8 cellular contexts compared by ENCODE assay signal in genomic region chr17:43360376-43360738, GRCh38. TPM values are rescaled to one million over a fixed set of nuclear protein-coding genes. Genes with fewer than 3 reads are reported as not detected.
A peak's percentile ranks its signal among the peaks of the same experiment; 100 is the strongest.
DNase-seq lines count a peak whose midpoint lies in the region; ATAC-seq and TF ChIP-seq lines count a peak whose summit lies in the region.

No MANE protein-coding gene starts in this region.

- no peak for TF ChIP-seq CTCF in GM06990 (IDR thresholded peaks at IDR 0.05; ENCODE audit: insufficient read depth, low read length, poor library complexity, severe bottlenecking)

- no peaks in the 10 kb centered on the region for H3K36me3 ChIP-seq in GM06990 (ENCODE audit: control insufficient read depth, insufficient read depth, low read length)

- peaks cover 29% of the 10 kb centered on the region for H3K4me1 Mint-ChIP-seq in activated CD4-positive, alpha-beta memory T cell treated with anti-CD3 and anti-CD28 coated beads for 36 hours (ENCODE audit: low read depth)
- peaks cover 22 to 59% of the 10 kb centered on the region in 2 donors for H3K4me1 Mint-ChIP-seq in stimulated activated naive B cell treated with anti-CD40 and anti-IgM and Interleukin-4, amounts not matched to agents 10 μg/mL and 1 μg/mL and 100 μg/mL, for 72 hours

- peaks cover 12% of the 10 kb centered on the region for H3K36me3 Mint-ChIP-seq in activated CD4-positive, alpha-beta memory T cell treated with anti-CD3 and anti-CD28 coated beads for 36 hours
- peaks cover 5 to 13% of the 10 kb centered on the region in 2 donors for H3K36me3 Mint-ChIP-seq in stimulated activated naive B cell treated with anti-CD40 and anti-IgM and Interleukin-4, amounts not matched to agents 10 μg/mL and 1 μg/mL and 100 μg/mL, for 72 hours

- H3K4me3 Mint-ChIP-seq in activated CD4-positive, alpha-beta memory T cell treated with anti-CD3 and anti-CD28 coated beads for 36 hours = peak overlapping the region; percentile 86
- H3K4me3 Mint-ChIP-seq in stimulated activated naive B cell treated with anti-CD40 and anti-IgM and Interleukin-4, amounts not matched to agents 10 μg/mL and 1 μg/mL and 100 μg/mL, for 72 hours = peak overlapping the region; percentile 84 to 89

- peak overlapping the region; percentile 99 for H3K27ac Mint-ChIP-seq in activated CD4-positive, alpha-beta memory T cell treated with anti-CD3 and anti-CD28 coated beads for 36 hours
- H3K27ac Mint-ChIP-seq in stimulated activated naive B cell treated with anti-CD40 and anti-IgM and Interleukin-4, amounts not matched to agents 10 μg/mL and 1 μg/mL and 100 μg/mL, for 72 hours = peak overlapping the region; percentile 100

- ATAC-seq in HG02870 (IDR thresholded peaks at IDR 0.05; ENCODE audit: unreplicated experiment) = peak; percentile 18
- peak; percentile 53 to 54 for ATAC-seq in stimulated activated naive B cell treated with anti-CD40 and anti-IgM and Interleukin-4, amounts not matched to agents 10 μg/mL and 1 μg/mL and 100 μg/mL, for 72 hours (replicated peaks)

- intact Hi-C loops in activated CD4-positive, alpha-beta memory T cell treated with anti-CD3 and anti-CD28 coated beads for 36 hours (cut with micrococcal nuclease) = loop anchor here (1.0 to 2.0 kb wide), 5 partner anchors 8 to 190 kb away; partner anchors contain the start of gene NBR1

- H3K27me3 ChIP-seq in GM06990 (replicated peaks; ENCODE audit: control insufficient read depth, insufficient read depth, low read length) = no peaks in the 10 kb centered on the region

- peak; percentile 76 for DNase-seq in GM06990 (ENCODE audit: extremely low read depth, insufficient read length)
- peak; percentile 74 for DNase-seq in NCI-H510A treated with DMSO at 0.1 percent for 48 hours (lab: John Stamatoyannopoulos, UW)
- peak; percentile 88 for DNase-seq in activated CD4-positive, alpha-beta memory T cell treated with anti-CD3 and anti-CD28 coated beads for 36 hours
- peak; percentile 68 for DNase-seq in effector CD8-positive, alpha-beta T cell (lab: John Stamatoyannopoulos, UW)
- peak; percentile 29 for DNase-seq in mucosa of gallbladder (ENCODE audit: low spot score)
- DNase-seq in stimulated activated naive B cell treated with anti-CD40 and anti-IgM and Interleukin-4, amounts not matched to agents 10 μg/mL and 1 μg/mL and 100 μg/mL, for 72 hours = no peak
- DNase-seq in middle frontal gyrus (ENCODE audit: extremely low spot score, low spot score) = no peak

- H3K27me3 Mint-ChIP-seq in activated CD4-positive, alpha-beta memory T cell treated with anti-CD3 and anti-CD28 coated beads for 36 hours = peaks cover 11% of the 10 kb centered on the region
- H3K27me3 Mint-ChIP-seq in stimulated activated naive B cell treated with anti-CD40 and anti-IgM and Interleukin-4, amounts not matched to agents 10 μg/mL and 1 μg/mL and 100 μg/mL, for 72 hours = peaks cover 6% of the 10 kb centered on the region in 2 donors

- CTCF ChIA-PET in activated CD4-positive, alpha-beta memory T cell treated with anti-CD3 and anti-CD28 coated beads for 36 hours (lab: Charles Lee) = interaction anchor here (1.2 to 2.8 kb wide), 7 partner anchors 18 to 123 kb away, joined by 3 to 14 read pairs (median 9); partner anchors contain the start of gene DHX8

- H3K4me3 ChIP-seq in GM06990 (replicated peaks; ENCODE audit: low read depth, low read length) = peak overlapping the region; percentile 59

- peaks cover 4% of the 10 kb centered on the region for H3K9me3 Mint-ChIP-seq in activated CD4-positive, alpha-beta memory T cell treated with anti-CD3 and anti-CD28 coated beads for 36 hours
- peaks cover 0 to 1% of the 10 kb centered on the region in 2 donors for H3K9me3 Mint-ChIP-seq in stimulated activated naive B cell treated with anti-CD40 and anti-IgM and Interleukin-4, amounts not matched to agents 10 μg/mL and 1 μg/mL and 100 μg/mL, for 72 hours

- POLR2A ChIA-PET in activated CD4-positive, alpha-beta memory T cell treated with anti-CD3 and anti-CD28 coated beads for 36 hours (lab: Charles Lee) = interaction anchor here (0.5 to 7.2 kb wide), 27 partner anchors 8 to 419 kb away, joined by 3 to 126 read pairs (median 5); partner anchors contain the start of genes ARL4D, DHX8, DUSP3 and NBR1

RNA-seq across cellular contexts. Expression of gene ARL4D, which starts 38.4 kb away (rescaled TPM):
- total RNA-seq in activated CD4-positive, alpha-beta memory T cell treated with anti-CD3 and anti-CD28 coated beads for 36 hours = 1 to 10 TPM; 2.3 TPM
- total RNA-seq in mucosa of gallbladder = 16.4 TPM

Comparison
In these comparisons a context has a peak if more than half of its experiments do, and no peak if none do; other contexts are left out.
1. DNase-seq: peak in GM06990 (single experiment), NCI-H510A treated with DMSO at 0.1 percent for 48 hours (single experiment), activated CD4-positive, alpha-beta memory T cell treated with anti-CD3 and anti-CD28 coated beads for 36 hours (single experiment), effector CD8-positive, alpha-beta T cell (single experiment) and mucosa of gallbladder (single experiment); none in stimulated activated naive B cell treated with anti-CD40 and anti-IgM and Interleukin-4, amounts not matched to agents 10 μg/mL and 1 μg/mL and 100 μg/mL, for 72 hours (single experiment) and middle frontal gyrus (single experiment).